ENCODE assay signal across 1 cellular context in genomic region chr2:240917684-240918257, GRCh38.
TF ChIP-seq lines count a peak whose summit lies in the region.

No MANE protein-coding gene starts in this region.

TF ChIP-seq in A549, 52 proteins besides CTCF, POLR2A, EP300 and RAD21:
- TF ChIP-seq USF2 (IDR thresholded peaks at IDR 0.05) (no peak), MYC (IDR thresholded peaks at IDR 0.05; ENCODE audit: borderline replicate concordance, low read length) (no peak), RNF2 (IDR thresholded peaks at IDR 0.05; ENCODE audit: borderline replicate concordance, low read depth) (no peak), POLR2AphosphoS2 (conservative IDR thresholded peaks at IDR 0.05; ENCODE audit: low read length) (no peak), ESRRA (IDR thresholded peaks at IDR 0.05; ENCODE audit: borderline replicate concordance, low read length) (no peak), MAFK (IDR thresholded peaks at IDR 0.05; ENCODE audit: partially characterized antibody) (no peak), JUNB (IDR thresholded peaks at IDR 0.05) (no peak), HMGXB4 (CRISPR knock-in tag; IDR thresholded peaks at IDR 0.05; ENCODE audit: borderline replicate concordance) (no peak), HOXA7 (CRISPR knock-in tag; IDR thresholded peaks at IDR 0.05) (no peak), KDM1A (IDR thresholded peaks at IDR 0.05; ENCODE audit: low read depth) (no peak), PBX3 (IDR thresholded peaks at IDR 0.05) (no peak)
TF ChIP-seq in A549: peak in this region for 0.
